Comparison of ENCODE assay signal across 8 cellular contexts in genomic region chr18:57438669-57439616, GRCh38. TPM values are rescaled to one million over a fixed set of nuclear protein-coding genes. Genes with fewer than 3 reads are reported as not detected.
A peak's percentile ranks its signal among the peaks of the same experiment; 100 is the strongest.
DNase-seq lines count a peak whose midpoint lies in the region; TF ChIP-seq lines count a peak whose summit lies in the region.

No MANE protein-coding gene starts in this region.

- POLR2A ChIA-PET in RWPE1 (lab: Yijun Ruan, JAX; ENCODE audit: low non-redundant PET): no interaction called here

- H3K4me1 ChIP-seq in muscle layer of duodenum (ENCODE audit: control insufficient read depth in 1 of 2, insufficient read depth in 2 of 2, low read length in 2 of 2) (peaks cover 0 to 71% of the 10 kb centered on the region in 2 donors), vagina (peaks cover 66% of the 10 kb centered on the region), testis (peaks cover 23% of the 10 kb centered on the region)

- H3K36me3 ChIP-seq in muscle layer of duodenum (ENCODE audit: control insufficient read depth in 1 of 2, insufficient read depth in 2 of 2, low read length in 2 of 2) (no peaks in the 10 kb centered on the region), vagina (no peaks in the 10 kb centered on the region), testis (ENCODE audit: low read depth, missing control alignments) (no peaks in the 10 kb centered on the region)

- peaks cover 81% of the 10 kb centered on the region for H3K27me3 Mint-ChIP-seq in IgD-negative memory B cell

- peaks cover 0 to 9% (median 0%) of the 10 kb centered on the region in 3 donors for H3K9me3 Mint-ChIP-seq in IgD-negative memory B cell

- TF ChIP-seq CTCF in VCaP (conservative IDR thresholded peaks at IDR 0.05): peak; percentile 71
- TF ChIP-seq CTCF in vagina (IDR thresholded peaks at IDR 0.05): no peak
- TF ChIP-seq CTCF in testis (IDR thresholded peaks at IDR 0.05): no peak
- TF ChIP-seq CTCF in RWPE1 (conservative IDR thresholded peaks at IDR 0.05; ENCODE audit: low read depth): no peak

- intact Hi-C loops in vagina (cut with DNase I): no loop called here
- intact Hi-C loops in testis (cut with DNase I; ENCODE audit: low total_unique reads): no loop called here

- whole genome bisulfite sequencing in testis, 2 donors: 2 to 3% methylated on average over 29 to 34 of the region's 34 CpGs

- peak overlapping the region; percentile 28 to 90 (median 70) for H3K4me3 Mint-ChIP-seq in IgD-negative memory B cell

- peaks cover 14 to 28% (median 16%) of the 10 kb centered on the region in 3 donors for H3K4me1 Mint-ChIP-seq in IgD-negative memory B cell

- TF ChIP-seq POLR2A in vagina (IDR thresholded peaks at IDR 0.05) (no peak), testis (IDR thresholded peaks at IDR 0.05) (no peak)

- no peaks in the 10 kb centered on the region for H3K9me3 ChIP-seq in muscle layer of duodenum (ENCODE audit: control insufficient read depth in 1 of 2, low read length in 2 of 2)
- H3K9me3 ChIP-seq in vagina: no peaks in the 10 kb centered on the region
- no peaks in the 10 kb centered on the region for H3K9me3 ChIP-seq in testis

- CTCF ChIA-PET in RWPE1 (lab: Yijun Ruan, JAX): no interaction called here

- DNase-seq in DMS114 treated with DMSO at 0.1 percent for 48 hours (lab: John Stamatoyannopoulos, UW; ENCODE audit: unreplicated experiment) (peak; percentile 41), vagina (ENCODE audit: extremely low spot score in 2 of 2) (no peak), DMS 273 treated with DMSO at 0.1 percent for 48 hours (lab: John Stamatoyannopoulos, UW) (no peak), testis (no peak), RWPE1 (ENCODE audit: low spot score) (no peak)

- H3K27ac ChIP-seq in VCaP (peak overlapping the region; percentile 83; the same call in 1 of the 2 replicates), muscle layer of duodenum (ENCODE audit: low read length) (peak overlapping the region; percentile 31), vagina (no peak overlapping the region), testis (no peak overlapping the region), RWPE1 (no peak overlapping the region)

- peak overlapping the region; percentile 66 to 89 (median 77) for H3K27ac Mint-ChIP-seq in IgD-negative memory B cell

- H3K27me3 ChIP-seq in muscle layer of duodenum (ENCODE audit: low read depth, low read length) (peaks cover 67% of the 10 kb centered on the region), vagina (peaks cover 36% of the 10 kb centered on the region), testis (no peaks in the 10 kb centered on the region)

- H3K36me3 Mint-ChIP-seq in IgD-negative memory B cell: peaks cover 2% of the 10 kb centered on the region

- H3K4me3 ChIP-seq in muscle layer of duodenum (ENCODE audit: low read depth in 1 of 2, low read length in 2 of 2) (peak overlapping the region; percentile 45 to 46), vagina (no peak overlapping the region), testis (no peak overlapping the region)

RNA-seq across cellular contexts. Expression of gene ONECUT2, which starts 3.8 kb away (rescaled TPM):
- polyA plus RNA-seq in IgD-negative memory B cell (not detected), testis (ENCODE audit: insufficient read depth, low read depth, low replicate concordance) (0.69 TPM)
- total RNA-seq in vagina (not detected), testis (under 1 TPM; 0.79 to 0.93 TPM)

Comparison
In these comparisons a context has a peak if more than half of its experiments do, and no peak if none do; other contexts are left out.
1. H3K27ac ChIP-seq: peak in VCaP (single experiment) and muscle layer of duodenum (single experiment); none in vagina (single experiment), testis (0 of 2) and RWPE1 (single experiment).
2. H3K4me3 ChIP-seq: peak in muscle layer of duodenum (2 of 2); none in vagina (0 of 2) and testis (0 of 2).